ENCODE assay signal across 8 cellular contexts in the genomic region with DNA sequence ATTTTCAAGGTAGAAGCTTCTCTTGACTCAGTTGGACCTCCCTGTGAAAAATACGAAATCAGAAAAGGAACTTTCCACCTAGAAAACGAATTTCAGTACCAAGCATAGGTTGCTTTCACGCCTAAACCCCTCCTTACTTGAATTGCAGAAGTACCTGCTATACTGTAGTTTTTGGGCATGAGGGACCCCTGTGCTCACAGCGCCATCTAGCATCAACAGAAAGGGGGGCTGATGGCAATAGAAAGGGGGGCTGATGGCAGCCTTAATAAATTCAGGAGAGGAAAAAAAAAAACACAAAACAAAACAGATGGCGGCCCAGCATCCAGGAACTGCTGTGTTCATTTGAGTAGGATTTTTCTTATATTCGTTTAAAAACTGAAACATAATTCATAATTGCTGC.
A peak's percentile ranks its signal among the peaks of the same experiment; 100 is the strongest.
DNase-seq lines count a peak whose midpoint lies in the region; ATAC-seq and TF ChIP-seq lines count a peak whose summit lies in the region.

No MANE protein-coding gene starts in this region.

- H3K9me3 Mint-ChIP-seq in CD8-positive, alpha-beta memory T cell: peaks cover 24 to 43% (median 37%) of the 10 kb centered on the region in 5 donors
- H3K9me3 Mint-ChIP-seq in neural crest cell: peaks cover 14% of the 10 kb centered on the region
- H3K9me3 Mint-ChIP-seq in Caco-2 (ENCODE audit: unreplicated experiment): peaks cover 36% of the 10 kb centered on the region

- no TSS peak for BruUV-seq in Caco-2 (replicated peaks; lab: Mats Ljungman, UMichigan)

- H3K36me3 ChIP-seq in CD8-positive, alpha-beta memory T cell (ENCODE audit: insufficient read depth, low read length): no peaks in the 10 kb centered on the region
- H3K36me3 ChIP-seq in esophagus squamous epithelium (no peaks in the 10 kb centered on the region), Caco-2 (ENCODE audit: control insufficient read depth, insufficient read depth, low read length) (no peaks in the 10 kb centered on the region)

- CTCF ChIA-PET in CD8-positive, alpha-beta memory T cell (lab: Charles Lee): no interaction called here
- CTCF ChIA-PET in Caco-2 (lab: Charles Lee): no interaction called here

- no peak for DNase-seq in CD8-positive, alpha-beta memory T cell
- DNase-seq in NCI-H69 (lab: John Stamatoyannopoulos, UW) (peak; percentile 5), epithelial cell of prostate (ENCODE audit: low read depth, low spot score) (no peak), neural crest cell (ENCODE audit: low read depth, low spot score) (no peak), esophagus squamous epithelium (lab: John Stamatoyannopoulos, UW) (no peak), Caco-2 (no peak), NK-92 (lab: John Stamatoyannopoulos, UW; ENCODE audit: unreplicated experiment) (no peak)

- H3K27ac Mint-ChIP-seq in CD8-positive, alpha-beta memory T cell: no peak overlapping the region
- H3K27ac Mint-ChIP-seq in neural crest cell (ENCODE audit: unreplicated experiment) (no peak overlapping the region), Caco-2 (ENCODE audit: unreplicated experiment) (no peak overlapping the region)

- WGBS in esophagus squamous epithelium, 2 donors: 21 to 30% methylated on average over 6 of the region's 6 CpGs

- POLR2A ChIA-PET in CD8-positive, alpha-beta memory T cell (lab: Charles Lee): no interaction called here
- POLR2A ChIA-PET in Caco-2 (lab: Charles Lee): no interaction called here

- no peaks in the 10 kb centered on the region for H3K27me3 ChIP-seq in CD8-positive, alpha-beta memory T cell (ENCODE audit: insufficient read depth, low read length, poor library complexity, severe bottlenecking)
- H3K27me3 ChIP-seq in esophagus squamous epithelium (peaks cover 0 to 7% (median 1%) of the 10 kb centered on the region in 4 donors), Caco-2 (replicated peaks; ENCODE audit: control insufficient read depth, insufficient read depth, low read length) (no peaks in the 10 kb centered on the region)

- peaks cover 0 to 5% (median 0%) of the 10 kb centered on the region in 3 donors for H3K36me3 Mint-ChIP-seq in CD8-positive, alpha-beta memory T cell
- H3K36me3 Mint-ChIP-seq in neural crest cell (ENCODE audit: low read depth) (peaks cover 5% of the 10 kb centered on the region), Caco-2 (ENCODE audit: insufficient read depth, unreplicated experiment) (no peaks in the 10 kb centered on the region)

- intact Hi-C loops in esophagus squamous epithelium (cut with DNase I): no loop called here
- intact Hi-C loops in Caco-2 (cut with micrococcal nuclease; ENCODE audit: unreplicated experiment): no loop called here

- H3K9me3 ChIP-seq in CD8-positive, alpha-beta memory T cell (ENCODE audit: low read length): peaks cover 5% of the 10 kb centered on the region
- peaks cover 0 to 32% (median 5%) of the 10 kb centered on the region in 3 donors for H3K9me3 ChIP-seq in esophagus squamous epithelium
- 0 out of 2 replicates have a peak, but pooled peaks cover 8% of the 10 kb centered on the region for H3K9me3 ChIP-seq in Caco-2

- H3K4me1 ChIP-seq in CD8-positive, alpha-beta memory T cell (ENCODE audit: insufficient read depth, low read length): no peaks in the 10 kb centered on the region
- H3K4me1 ChIP-seq in esophagus squamous epithelium: no peaks in the 10 kb centered on the region
- no peaks in the 10 kb centered on the region for H3K4me1 ChIP-seq in Caco-2

- peaks cover 0 to 6% (median 3%) of the 10 kb centered on the region in 3 donors for H3K4me1 Mint-ChIP-seq in CD8-positive, alpha-beta memory T cell
- peaks cover 6% of the 10 kb centered on the region for H3K4me1 Mint-ChIP-seq in neural crest cell
- H3K4me1 Mint-ChIP-seq in Caco-2 (ENCODE audit: low read depth, unreplicated experiment): no peaks in the 10 kb centered on the region

- TF ChIP-seq CTCF in neural crest cell (conservative IDR thresholded peaks at IDR 0.05) (no peak), esophagus squamous epithelium (IDR thresholded peaks at IDR 0.05) (no peak), Caco-2 (IDR thresholded peaks at IDR 0.05; ENCODE audit: insufficient read depth in 1 of 2, low read depth in 1 of 2, low read length in 1 of 2, severe bottlenecking in 1 of 2, unreplicated experiment in 1 of 2) (no peak)

- no peaks in the 10 kb centered on the region for H3K27me3 Mint-ChIP-seq in CD8-positive, alpha-beta memory T cell
- H3K27me3 Mint-ChIP-seq in neural crest cell (ENCODE audit: low read depth) (peaks cover 28% of the 10 kb centered on the region), Caco-2 (ENCODE audit: insufficient read depth, unreplicated experiment) (no peaks in the 10 kb centered on the region)

- H3K4me3 ChIP-seq in CD8-positive, alpha-beta memory T cell (ENCODE audit: low read length): peak overlapping the region; percentile 49
- H3K4me3 ChIP-seq in esophagus squamous epithelium: peak overlapping the region in 2 of 4 donors; percentile 42 to 59
- H3K4me3 ChIP-seq in Caco-2 (ENCODE audit: low read depth, low read length): no peak overlapping the region

- H3K27ac ChIP-seq in CD8-positive, alpha-beta memory T cell (ENCODE audit: low read depth, low read length): no peak overlapping the region
- H3K27ac ChIP-seq in epithelial cell of prostate: peak overlapping the region; percentile 65
- no peak overlapping the region for H3K27ac ChIP-seq in esophagus squamous epithelium

- ATAC-seq in GM18870 (IDR thresholded peaks at IDR 0.05; ENCODE audit: unreplicated experiment): no peak

- no peak for TF ChIP-seq POLR2A in esophagus squamous epithelium (IDR thresholded peaks at IDR 0.05)

- H3K4me3 Mint-ChIP-seq in CD8-positive, alpha-beta memory T cell: peak overlapping the region in 3 of 7 donors; percentile 85 to 92 (median 89)
- H3K4me3 Mint-ChIP-seq in neural crest cell (peak overlapping the region; percentile 94), Caco-2 (ENCODE audit: unreplicated experiment) (no peak overlapping the region)
